8 cellular contexts compared by ENCODE assay signal in the genomic region with DNA sequence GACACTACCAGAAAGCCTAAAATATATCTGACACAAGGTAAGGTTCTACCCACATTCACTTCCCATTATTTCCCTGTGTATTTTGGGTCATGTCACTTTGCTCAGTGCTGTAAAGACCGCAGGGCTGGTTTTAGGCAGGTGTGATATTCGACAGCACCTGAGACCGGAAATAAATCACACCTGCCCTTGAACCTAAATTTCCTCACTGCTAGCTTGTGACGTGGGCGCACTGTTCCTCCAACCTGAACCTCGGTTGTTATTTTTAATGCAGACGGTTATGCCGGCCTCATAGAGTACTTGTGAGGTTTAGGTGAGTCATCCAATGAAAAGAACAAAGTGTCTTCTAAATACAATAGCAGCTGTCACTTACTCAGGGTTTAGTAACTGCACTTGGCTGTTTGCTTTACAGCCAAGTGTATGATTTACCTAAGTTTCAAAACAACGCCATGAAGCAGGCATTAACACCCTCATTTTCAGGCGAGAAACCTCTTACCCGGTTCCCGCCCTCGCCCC. TPM values are rescaled to one million over a fixed set of nuclear protein-coding genes. Genes with fewer than 3 reads are reported as not detected.
DNase-seq lines count a peak whose midpoint lies in the region; ATAC-seq and TF ChIP-seq lines count a peak whose summit lies in the region.

No MANE protein-coding gene starts in this region.

- H3K36me3 Mint-ChIP-seq in T-cell = peaks cover 3% of the 10 kb centered on the region

- peak overlapping the region; percentile 23; the same call in 1 of the 2 replicates for H3K27ac ChIP-seq in DOHH2 (ENCODE audit: low read depth, low read length)

- peaks cover 4% of the 10 kb centered on the region for H3K27me3 ChIP-seq in DOHH2 (ENCODE audit: control insufficient read depth, low read length)
- peaks cover 4% of the 10 kb centered on the region for H3K27me3 ChIP-seq in endocrine pancreas (ENCODE audit: control insufficient read depth, insufficient read depth, low read length)

- H3K9me3 Mint-ChIP-seq in T-cell = no peaks in the 10 kb centered on the region

- CTCF ChIA-PET in T-cell (lab: Charles Lee) = interaction anchor here (0.6 to 4.7 kb wide), 5 partner anchors 18 to 759 kb away, joined by 3 to 22 read pairs (median 4); a partner anchor contains a TSS

- peaks cover 16% of the 10 kb centered on the region for H3F3A ChIP-seq in DOHH2 (ENCODE audit: control insufficient read depth, insufficient read depth)

- no peaks in the 10 kb centered on the region for H4K20me1 ChIP-seq in DOHH2 (ENCODE audit: control insufficient read depth, insufficient read depth, low read depth, low read length)

- H3K27ac Mint-ChIP-seq in T-cell = peak overlapping the region; percentile 58 to 68

- H3K4me3 Mint-ChIP-seq in T-cell = peak overlapping the region; percentile 76 to 87 (median 81)

- H3K36me3 ChIP-seq in DOHH2 (ENCODE audit: control insufficient read depth, low read length) = no peaks in the 10 kb centered on the region
- no peaks in the 10 kb centered on the region for H3K36me3 ChIP-seq in endocrine pancreas (ENCODE audit: control insufficient read depth, insufficient read depth, low read length)

- H3K4me1 ChIP-seq in DOHH2 (ENCODE audit: control insufficient read depth, low read length) (peaks cover 45% of the 10 kb centered on the region), endocrine pancreas (ENCODE audit: control insufficient read depth, insufficient read depth, low read length) (peaks cover 4% of the 10 kb centered on the region)

- POLR2A ChIA-PET in T-cell (lab: Charles Lee) = no interaction called here

- H3K9me2 ChIP-seq in DOHH2 (replicated peaks; ENCODE audit: control insufficient read depth, low read length) = no peaks in the 10 kb centered on the region

- peak; percentile 52 for ATAC-seq in GM21367 (IDR thresholded peaks at IDR 0.05; ENCODE audit: unreplicated experiment)
- peak; percentile 70 for ATAC-seq in HG03565 (IDR thresholded peaks at IDR 0.05; ENCODE audit: unreplicated experiment)
- ATAC-seq in T-cell (replicated peaks in 1 of 4) = peak; percentile 75 to 89 (median 86)

- no peaks in the 10 kb centered on the region for H3K79me2 ChIP-seq in DOHH2 (ENCODE audit: control insufficient read depth, low read length)

- peaks cover 17 to 22% (median 21%) of the 10 kb centered on the region in 3 donors for H3K4me1 Mint-ChIP-seq in T-cell

- H3K4me3 ChIP-seq in DOHH2 (ENCODE audit: low read length) (peak overlapping the region; percentile 85), endocrine pancreas (ENCODE audit: control insufficient read depth, insufficient read depth, low read length) (no peak overlapping the region)

- no peak for TF ChIP-seq CTCF in DOHH2 (IDR thresholded peaks at IDR 0.05; ENCODE audit: low read depth, low read length, poor library complexity, severe bottlenecking)

- H3K9me3 ChIP-seq in DOHH2 (ENCODE audit: control insufficient read depth, insufficient read depth, low read length) = no peaks in the 10 kb centered on the region
- H3K9me3 ChIP-seq in endocrine pancreas (ENCODE audit: control insufficient read depth, low read length) = no peaks in the 10 kb centered on the region

- H3K27me3 Mint-ChIP-seq in T-cell = peaks cover 35 to 53% of the 10 kb centered on the region in 2 donors

- peak overlapping the region; percentile 99 for H3K4me2 ChIP-seq in DOHH2 (ENCODE audit: low read length)

- H3K9ac ChIP-seq in endocrine pancreas (ENCODE audit: control insufficient read depth, insufficient read depth, low read length) = peak overlapping the region; percentile 32

- DNase-seq in T-cell = peak in 33 of 34 experiments; percentile 19 to 79 (median 40)
- peak; percentile 90 for DNase-seq in myocyte (ENCODE audit: low read depth)
- no peak for DNase-seq in AG20443 (ENCODE audit: low spot score)
- DNase-seq in activated CD4-positive, CD25-positive, alpha-beta regulatory T cell treated with anti-CD3 and anti-CD28 coated beads, Interleukin-2, amount 50 U/mL, for 72 hours = no peak

RNA-seq across cellular contexts. Expression of a gene that starts 20.7 kb away (rescaled TPM):
- total RNA-seq in T-cell (10 to 100 TPM in 2 of 5 donors, 1 to 10 TPM in 3; 8.8 to 16.2 (median 9.5) TPM), myocyte (4.1 and 5.7 TPM in 2 replicates)
- polyA plus RNA-seq in myocyte (2012) = 0.97 TPM

RNA-seq across cellular contexts. Expression of a gene that starts 53.6 kb away (rescaled TPM):
- total RNA-seq in T-cell (not detected), myocyte (not detected in 2 replicates)
- polyA plus RNA-seq in myocyte (2012) = 0.76 TPM

Comparison
In these comparisons a context has a peak if more than half of its experiments do, and no peak if none do; other contexts are left out.
1. DNase-seq: peak in T-cell (33 of 34) and myocyte (single experiment); none in AG20443 (single experiment) and activated CD4-positive, CD25-positive, alpha-beta regulatory T cell treated with anti-CD3 and anti-CD28 coated beads, Interleukin-2, amount 50 U/mL, for 72 hours (single experiment).
2. Peak in every context shown above with its lines, with median percentiles within 50 percentile points of each other: ATAC-seq.